Comparison of ENCODE assay signal across 8 cellular contexts in the genomic region with DNA sequence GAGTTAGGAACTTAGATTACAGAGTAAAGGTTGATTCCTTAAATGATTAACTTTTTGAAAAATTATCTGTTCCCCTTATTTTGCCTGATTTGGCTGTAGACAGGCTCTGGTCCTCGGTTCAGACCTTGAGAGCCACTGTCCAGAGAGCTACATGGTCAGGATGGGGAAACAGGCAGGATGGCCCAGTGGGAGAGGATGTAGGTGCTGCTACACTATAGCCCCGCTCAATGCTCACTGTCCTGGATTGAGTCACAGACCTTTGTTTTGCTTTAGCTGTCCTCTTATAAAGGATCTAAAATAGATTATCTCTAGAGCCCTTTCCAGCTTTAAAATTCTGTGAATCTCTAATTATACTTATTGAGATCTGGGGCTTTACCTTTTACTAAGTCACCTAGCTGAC. TPM values are rescaled to one million over a fixed set of nuclear protein-coding genes. Genes with fewer than 3 reads are reported as not detected.
DNase-seq lines count a peak whose midpoint lies in the region; ATAC-seq and TF ChIP-seq lines count a peak whose summit lies in the region.

No MANE protein-coding gene starts in this region.

- peaks cover 2% of the 10 kb centered on the region for H3K36me3 Mint-ChIP-seq in activated CD4-positive, alpha-beta memory T cell treated with anti-CD3 and anti-CD28 coated beads for 36 hours

- H3K4me3 ChIP-seq in heart right ventricle, result peak overlapping the region; percentile 63 to 87 (median 79)
- H3K4me3 ChIP-seq in stomach, result peak overlapping the region; percentile 67 to 80 (median 76)

- H3K27ac ChIP-seq in heart right ventricle (peak overlapping the region in 9 of 10 donors; percentile 92 to 98 (median 95)), stomach (peak overlapping the region in 4 of 5 donors; percentile 91 to 96 (median 93))

- H3K27ac Mint-ChIP-seq in activated CD4-positive, alpha-beta memory T cell treated with anti-CD3 and anti-CD28 coated beads for 36 hours, result peak overlapping the region; percentile 33

- no peak for TF ChIP-seq CTCF in heart right ventricle (IDR thresholded peaks at IDR 0.05)
- no peak for TF ChIP-seq CTCF in stomach (IDR thresholded peaks at IDR 0.05)

- WGBS in heart right ventricle, 2 donors, result 56 to 63% methylated on average over 2 of the region's 2 CpGs
- WGBS in stomach, 5 donors, result 44 to 53% (median 48%) methylated on average over 2 of the region's 2 CpGs

- POLR2A ChIA-PET in activated CD4-positive, alpha-beta memory T cell treated with anti-CD3 and anti-CD28 coated beads for 36 hours (lab: Charles Lee), result interaction anchor here (0.6 to 2.9 kb wide), 2 partner anchors 81 to 1163 kb away, joined by 4 to 37 read pairs; a partner anchor contains a TSS

- no peaks in the 10 kb centered on the region for H3K27me3 Mint-ChIP-seq in activated CD4-positive, alpha-beta memory T cell treated with anti-CD3 and anti-CD28 coated beads for 36 hours

- no peak for TF ChIP-seq POLR2A in stomach (IDR thresholded peaks at IDR 0.05)

- H3K9me3 Mint-ChIP-seq in activated CD4-positive, alpha-beta memory T cell treated with anti-CD3 and anti-CD28 coated beads for 36 hours, result no peaks in the 10 kb centered on the region

- peak in 1 of 8 donors; percentile 25 for ATAC-seq in heart right ventricle

- no peaks in the 10 kb centered on the region for H3K27me3 ChIP-seq in heart right ventricle
- H3K27me3 ChIP-seq in stomach, result no peaks in the 10 kb centered on the region

- no peak for DNase-seq in heart right ventricle
- no peak for DNase-seq in cardiac septum (ENCODE audit: low spot score)
- peak; percentile 30 for DNase-seq in activated CD4-positive, alpha-beta memory T cell treated with anti-CD3 and anti-CD28 coated beads for 36 hours
- peak; percentile 12 for DNase-seq in iPS-NIHi11 (ENCODE audit: low spot score)
- no peak for DNase-seq in stomach
- DNase-seq in NOMO-1 treated with dmso at 0.1 percent for 144 hours (lab: John Stamatoyannopoulos, UW; ENCODE audit: unreplicated experiment), result no peak
- no peak for DNase-seq in posterior vena cava (ENCODE audit: low spot score)
- DNase-seq in NCI-H524 treated with DMSO at 0.1 percent for 48 hours (lab: John Stamatoyannopoulos, UW), result no peak

- peaks cover 43% of the 10 kb centered on the region for H3K4me1 Mint-ChIP-seq in activated CD4-positive, alpha-beta memory T cell treated with anti-CD3 and anti-CD28 coated beads for 36 hours (ENCODE audit: low read depth)

- no peak for TF ChIP-seq EP300 in stomach (IDR thresholded peaks at IDR 0.05)

- H3K4me3 Mint-ChIP-seq in activated CD4-positive, alpha-beta memory T cell treated with anti-CD3 and anti-CD28 coated beads for 36 hours, result peak overlapping the region; percentile 93

- CTCF ChIA-PET in activated CD4-positive, alpha-beta memory T cell treated with anti-CD3 and anti-CD28 coated beads for 36 hours (lab: Charles Lee), result interaction anchor here (0.8 to 2.0 kb wide), 4 partner anchors 8 to 182 kb away, joined by 3 to 10 read pairs (median 6); a partner anchor contains a TSS

- H3K9me3 ChIP-seq in heart right ventricle, result no peaks in the 10 kb centered on the region
- no peaks in the 10 kb centered on the region for H3K9me3 ChIP-seq in stomach

- intact Hi-C loops in heart right ventricle (cut with DNase I), result loop anchor here in 5 of 10 donors (2.0 to 10.0 kb wide), 4 partner anchors 81 to 1389 kb away; a partner anchor contains a TSS
- intact Hi-C loops in cardiac septum (cut with DNase I), result loop anchor here (2.0 kb wide), 1 partner anchor 149 kb away; a partner anchor contains a TSS
- intact Hi-C loops in activated CD4-positive, alpha-beta memory T cell treated with anti-CD3 and anti-CD28 coated beads for 36 hours (cut with micrococcal nuclease), result loop anchor here (1.0 to 10.0 kb wide), 5 partner anchors 20 to 1389 kb away; a partner anchor contains a TSS
- intact Hi-C loops in stomach (cut with DNase I; ENCODE audit: low total_unique reads), result no loop called here
- intact Hi-C loops in posterior vena cava (cut with DNase I), result loop anchor here (2.0 to 10.0 kb wide), 2 partner anchors 79 to 81 kb away; a partner anchor contains a TSS

- no peaks in the 10 kb centered on the region for H3K36me3 ChIP-seq in heart right ventricle
- H3K36me3 ChIP-seq in stomach, result no peaks in the 10 kb centered on the region

- H3K4me1 ChIP-seq in heart right ventricle (peaks cover 0 to 67% (median 46%) of the 10 kb centered on the region in 9 donors), stomach (peaks cover 0 to 43% (median 29%) of the 10 kb centered on the region in 4 donors)

RNA-seq across cellular contexts. Expression of a gene that starts 1.3 kb away (rescaled TPM):
- total RNA-seq in heart right ventricle (10 to 100 TPM; 10.6 to 18.4 (median 14.2) TPM), cardiac septum (15.6 TPM), stomach (10 to 100 TPM in 3 of 5 donors, 1 to 10 TPM in 2; 1.2 to 32.5 (median 10.4) TPM), posterior vena cava (10 to 100 TPM; 17.4 to 19.0 TPM)
- polyA plus RNA-seq in heart right ventricle (1 to 10 TPM; 3.6 to 8.2 TPM), stomach (1 to 10 TPM; 2.4 to 3.3 (median 2.6) TPM)
- total RNA-seq in activated CD4-positive, alpha-beta memory T cell treated with anti-CD3 and anti-CD28 coated beads for 36 hours, result 1 to 10 TPM; 5.0 to 5.1 TPM

Comparison
In these comparisons a context has a peak if more than half of its experiments do, and no peak if none do; other contexts are left out.
1. DNase-seq: peak in activated CD4-positive, alpha-beta memory T cell treated with anti-CD3 and anti-CD28 coated beads for 36 hours (single experiment) and iPS-NIHi11 (single experiment); none in heart right ventricle (0 of 2), cardiac septum (single experiment), stomach (single experiment), NOMO-1 treated with dmso at 0.1 percent for 144 hours (single experiment), posterior vena cava (single experiment) and NCI-H524 treated with DMSO at 0.1 percent for 48 hours (single experiment).